Comparison of ENCODE assay signal across 24 cellular contexts in the genomic region with DNA sequence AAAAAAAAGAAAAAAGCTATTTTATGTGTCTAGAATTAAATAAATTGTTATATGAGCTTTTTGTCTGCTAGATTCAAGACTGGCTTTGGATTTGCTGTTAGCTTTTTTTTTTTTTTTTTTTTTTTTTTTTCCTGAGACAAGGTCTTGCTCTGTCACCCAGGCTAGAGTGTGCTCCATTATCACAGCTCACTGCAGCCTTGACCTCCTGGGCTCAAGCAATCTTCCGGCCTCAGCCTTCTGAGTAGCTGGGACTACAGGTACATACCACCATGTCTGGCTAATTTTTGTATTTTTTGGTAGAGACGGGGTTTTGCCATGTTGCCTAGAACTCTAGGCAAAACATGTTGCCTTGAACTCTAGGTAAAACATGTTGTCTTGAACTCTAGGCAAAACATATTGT.
"Had no signal": no experiment of that assay in that cellular context is flagged by ENCODE, and none has a peak within 500 bp of the region (broad histone marks: within the 10 kb centered on the region; RNA-seq: fewer than 3 reads in every experiment).

No MANE protein-coding gene starts in this region.

- H3K4me2 ChIP-seq: hepatocyte had no signal

- H3K27me3 Mint-ChIP-seq: naive thymus-derived CD4-positive, alpha-beta T cell; natural killer cell treated with Interleukin-12 subunit alpha and Interleukin-12 subunit beta and Interleukin-15 and Interleukin-18, amount 100 ng/mL, for 72 hours; progenitor cell of endocrine pancreas; stimulated activated naive CD8-positive, alpha-beta T cell treated with anti-CD3 and anti-CD28 coated beads, Interleukin-15, Interleukin-2, amounts not matched to agents 100 ng/mL and 50 ng/mL, for 24 hours; type B pancreatic cell had no signal

- H3K27me3 ChIP-seq: hepatocyte, ovary, sigmoid colon, spleen, suprapubic skin, tibial artery, uterus had no signal

- H3K27ac Mint-ChIP-seq: stimulated activated effector memory CD8-positive, alpha-beta T cell treated with anti-CD3 and anti-CD28 coated beads, Interleukin-12 subunit alpha, Interleukin-12 subunit beta, amount 100 ng/mL, for 72 hours; stimulated activated naive CD8-positive, alpha-beta T cell treated with anti-CD3 and anti-CD28 coated beads, Interleukin-15, Interleukin-2, amounts not matched to agents 100 ng/mL and 50 ng/mL, for 24 hours had no signal

- FAIRE-seq: small intestine had no signal

- H3K9me3 ChIP-seq: left ventricle myocardium inferior, mucosa of descending colon, ovary, sigmoid colon, spleen, suprapubic skin, thoracic aorta, tibial artery, uterus had no signal

- H2AFZ ChIP-seq: hepatocyte had no signal

- H3K36me3 ChIP-seq: ovary, suprapubic skin, uterus had no signal

- DNase-seq: left ventricle myocardium inferior; mesendoderm; midbrain; mucosa of descending colon; naive thymus-derived CD4-positive, alpha-beta T cell; ovary; retina; right cardiac atrium; sigmoid colon; small intestine; stimulated activated CD4-positive, alpha-beta T cell treated with anti-CD3 and anti-CD28 coated beads, Interleukin-4, amount 100 ng/mL, for 24 hours; stimulated activated naive CD4-positive, alpha-beta T cell; tibial artery; uterus had no signal

- H3K27ac ChIP-seq: hepatocyte, left ventricle myocardium inferior, ovary, spleen, suprapubic skin, thoracic aorta, tibial artery, uterus had no signal

- H3K9me3 Mint-ChIP-seq: naive thymus-derived CD4-positive, alpha-beta T cell; natural killer cell treated with Interleukin-12 subunit alpha and Interleukin-12 subunit beta and Interleukin-15 and Interleukin-18, amount 100 ng/mL, for 72 hours; stimulated activated effector memory CD8-positive, alpha-beta T cell treated with anti-CD3 and anti-CD28 coated beads, Interleukin-12 subunit alpha, Interleukin-12 subunit beta, amount 100 ng/mL, for 72 hours; stimulated activated naive CD8-positive, alpha-beta T cell treated with anti-CD3 and anti-CD28 coated beads, Interleukin-15, Interleukin-2, amounts not matched to agents 100 ng/mL and 50 ng/mL, for 24 hours had no signal

- H3K4me3 ChIP-seq: hepatocyte, left ventricle myocardium inferior, lung, mucosa of descending colon, ovary, sigmoid colon, spleen, suprapubic skin, thoracic aorta, tibial artery, uterus had no signal

- ATAC-seq: mucosa of descending colon; naive thymus-derived CD4-positive, alpha-beta T cell; natural killer cell treated with Interleukin-12 subunit alpha and Interleukin-12 subunit beta and Interleukin-15 and Interleukin-18, amount 100 ng/mL, for 72 hours; right cardiac atrium; stimulated activated effector memory CD8-positive, alpha-beta T cell treated with anti-CD3 and anti-CD28 coated beads, Interleukin-12 subunit alpha, Interleukin-12 subunit beta, amount 100 ng/mL, for 72 hours had no signal

- H3K4me3 Mint-ChIP-seq: natural killer cell treated with Interleukin-12 subunit alpha and Interleukin-12 subunit beta and Interleukin-15 and Interleukin-18, amount 100 ng/mL, for 72 hours; stimulated activated effector memory CD8-positive, alpha-beta T cell treated with anti-CD3 and anti-CD28 coated beads, Interleukin-12 subunit alpha, Interleukin-12 subunit beta, amount 100 ng/mL, for 72 hours; stimulated activated naive CD8-positive, alpha-beta T cell treated with anti-CD3 and anti-CD28 coated beads, Interleukin-15, Interleukin-2, amounts not matched to agents 100 ng/mL and 50 ng/mL, for 24 hours; type B pancreatic cell had no signal
